ENCODE assay signal across 9 cellular contexts in the genomic region with DNA sequence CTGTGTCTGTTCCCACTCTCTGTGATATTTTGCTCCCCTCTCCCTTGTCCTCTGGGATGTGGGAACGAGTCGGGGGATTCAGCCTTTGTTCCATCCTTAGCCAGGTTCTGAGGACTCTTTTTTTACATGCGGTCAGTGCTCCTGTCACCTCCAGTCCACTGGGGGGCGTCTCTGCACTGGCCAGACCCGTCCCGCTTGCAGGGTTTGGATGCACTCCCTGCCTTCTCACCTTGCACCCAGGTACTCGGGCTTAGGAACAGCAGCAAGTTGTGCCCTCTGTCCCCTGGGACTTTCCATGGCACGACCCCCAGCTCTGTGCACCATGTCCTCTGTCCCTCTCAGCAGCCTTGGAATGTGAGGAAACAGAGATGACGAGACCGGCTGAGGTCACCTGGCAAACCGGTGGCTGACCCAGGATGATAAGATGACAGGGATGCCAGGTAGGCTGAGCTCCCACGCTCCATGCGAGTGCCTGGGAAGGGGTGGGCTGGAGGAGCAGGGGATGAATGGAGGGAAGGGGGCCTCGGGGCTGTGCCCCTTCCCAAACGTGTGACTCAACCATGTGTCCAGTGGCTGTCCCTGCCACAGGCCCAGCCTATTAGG. TPM values are rescaled to one million over a fixed set of nuclear protein-coding genes. Genes with fewer than 3 reads are reported as not detected.
DNase-seq lines count a peak whose midpoint lies in the region; ATAC-seq and TF ChIP-seq lines count a peak whose summit lies in the region.
"Had no signal": no experiment of that assay in that cellular context is flagged by ENCODE, and none has a peak within 500 bp of the region (broad histone marks: within the 10 kb centered on the region; RNA-seq: fewer than 3 reads in every experiment).

No MANE protein-coding gene starts in this region.

- TF ChIP-seq POLR2A in lower leg skin (IDR thresholded peaks at IDR 0.05): no peak

- H3K4me3 ChIP-seq in LNCaP clone FGC (ENCODE audit: low read depth, low read length) (no peak overlapping the region), lower leg skin (ENCODE audit: low read depth, poor library complexity, severe bottlenecking) (no peak overlapping the region)

- WGBS in lower leg skin, 2 donors: 26 to 34% methylated on average over 15 of the region's 15 CpGs

- TF ChIP-seq CTCF in LNCaP clone FGC (IDR thresholded peaks at IDR 0.05; ENCODE audit: control insufficient read depth, extremely low read depth, insufficient read depth) (peak; percentile 95), lower leg skin (IDR thresholded peaks at IDR 0.05) (no peak)

- peak; percentile 12 for ATAC-seq in stimulated activated naive CD8-positive, alpha-beta T cell treated with anti-CD3 and anti-CD28 coated beads, Interleukin-15, Interleukin-2, amounts not matched to agents 100 U/mL and 50 U/mL, for 24 hours
- no peak for ATAC-seq in GM18498 (IDR thresholded peaks at IDR 0.05; ENCODE audit: unreplicated experiment)

- intact Hi-C loops in lower leg skin (cut with DNase I; ENCODE audit: low total_unique reads): loop anchor here (5.0 kb wide), 1 partner anchor 131 kb away; no protein-coding TSS in a partner anchor

- DNase-seq in ELF-1 (ENCODE audit: low read depth, low spot score) (peak; percentile 82), LNCaP clone FGC (ENCODE audit: low read depth) (no peak), UCSD-AML1 (lab: John Stamatoyannopoulos, UW; ENCODE audit: unreplicated experiment) (peak; percentile 69), cerebellar cortex (ENCODE audit: low spot score) (peak; percentile 36), lower leg skin (ENCODE audit: low spot score in 2 of 2) (peak; percentile 51 to 93), putamen (ENCODE audit: low spot score) (no peak)
- peak; percentile 68 for DNase-seq in stimulated activated naive CD8-positive, alpha-beta T cell treated with anti-CD3 and anti-CD28 coated beads, Interleukin-15, Interleukin-2, amounts not matched to agents 100 U/mL and 50 U/mL, for 24 hours

RNA-seq across cellular contexts. Expression of a gene that starts 27.3 kb away (rescaled TPM):
- 10 to 100 TPM in 1 of 4 donors, 1 to 10 TPM in 3; 3.8 to 10.2 (median 7.6) TPM for total RNA-seq in lower leg skin
- total RNA-seq: T-helper 1 cell treated with Interleukin-12 subunit alpha and Interleukin-12 subunit beta and Interleukin-4 antibody, amounts not matched to agents 30 ng/mL and 1 ng/mL, for 36 hours had no signal

Comparison
In these comparisons a context has a peak if more than half of its experiments do, and no peak if none do; other contexts are left out.
1. DNase-seq: peak in ELF-1 (single experiment), UCSD-AML1 (single experiment), cerebellar cortex (single experiment), lower leg skin (2 of 2) and stimulated activated naive CD8-positive, alpha-beta T cell treated with anti-CD3 and anti-CD28 coated beads, Interleukin-15, Interleukin-2, amounts not matched to agents 100 U/mL and 50 U/mL, for 24 hours (single experiment); none in LNCaP clone FGC (single experiment) and putamen (single experiment).